8 cellular contexts compared by ENCODE assay signal in genomic region chr3:8301977-8302589, GRCh38.
DNase-seq lines count a peak whose midpoint lies in the region; ATAC-seq and TF ChIP-seq lines count a peak whose summit lies in the region.

No MANE protein-coding gene starts in this region.

- no peak overlapping the region for H3K27ac Mint-ChIP-seq in activated CD8-positive, alpha-beta T cell treated with anti-CD3 and anti-CD28 coated beads for 36 hours
- no peak overlapping the region for H3K27ac Mint-ChIP-seq in activated CD8-positive, alpha-beta T cell treated with anti-CD3 and anti-CD28 coated beads, Interleukin-2, amount 10 ng/mL, durations not matched to agents 7 days and 5 days
- H3K27ac Mint-ChIP-seq in endodermal cell = no peak overlapping the region
- peak overlapping the region in 5 of 9 donors; percentile 10 to 63 (median 37) for H3K27ac Mint-ChIP-seq in naive thymus-derived CD4-positive, alpha-beta T cell

- DNase-seq in activated CD8-positive, alpha-beta T cell treated with anti-CD3 and anti-CD28 coated beads for 36 hours = peak; percentile 3
- DNase-seq in activated CD8-positive, alpha-beta T cell treated with anti-CD3 and anti-CD28 coated beads, Interleukin-2, amount 10 ng/mL, durations not matched to agents 7 days and 5 days = no peak
- DNase-seq in OCI-M1 (lab: John Stamatoyannopoulos, UW) (peak; percentile 94), endodermal cell (no peak), activated T-cell treated with anti-CD3 and anti-CD28 coated beads for 4 hours (no peak)
- DNase-seq in naive thymus-derived CD4-positive, alpha-beta T cell = peak in 7 of 9 donors; percentile 16 to 56 (median 44)

- no peak overlapping the region for H3K27ac ChIP-seq in endodermal cell (ENCODE audit: low read depth, low read length)
- no peak overlapping the region for H3K27ac ChIP-seq in naive thymus-derived CD4-positive, alpha-beta T cell (ENCODE audit: low read depth, low read length)

- no peaks in the 10 kb centered on the region for H3K36me3 ChIP-seq in endodermal cell (ENCODE audit: control insufficient read depth, insufficient read depth, low read length)
- H3K36me3 ChIP-seq in naive thymus-derived CD4-positive, alpha-beta T cell (ENCODE audit: control insufficient read depth in 2 of 3, insufficient read depth in 3 of 3, low read length in 3 of 3) = no peaks in the 10 kb centered on the region

- peak; percentile 65 for TF ChIP-seq CTCF in activated CD8-positive, alpha-beta T cell treated with anti-CD3 and anti-CD28 coated beads for 36 hours (IDR thresholded peaks at IDR 0.05)
- peak; percentile 88 for TF ChIP-seq CTCF in endodermal cell (conservative IDR thresholded peaks at IDR 0.05)

- H3K27me3 ChIP-seq in endodermal cell (ENCODE audit: control insufficient read depth, insufficient read depth, low read length, poor library complexity, severe bottlenecking) = no peaks in the 10 kb centered on the region
- H3K27me3 ChIP-seq in naive thymus-derived CD4-positive, alpha-beta T cell (ENCODE audit: control insufficient read depth in 2 of 2, insufficient read depth in 2 of 2, low read length in 2 of 2) = no peaks in the 10 kb centered on the region

- H3K9ac ChIP-seq in endodermal cell (ENCODE audit: extremely low read depth, low read length, poor library complexity, severe bottlenecking) = no peak overlapping the region

- WGBS in endodermal cell (ENCODE audit: insufficient coverage in 1 of 2, insufficient read length in 1 of 2), 2 experiments = 41 to 47% methylated on average over 4 to 6 of the region's 6 CpGs

- POLR2A ChIA-PET in activated CD8-positive, alpha-beta T cell treated with anti-CD3 and anti-CD28 coated beads for 36 hours (lab: Charles Lee) = interaction anchor here (0.6 kb wide), 1 partner anchor 1291 kb away, joined by 3 read pairs; no protein-coding TSS in a partner anchor
- POLR2A ChIA-PET in activated CD8-positive, alpha-beta T cell treated with anti-CD3 and anti-CD28 coated beads, Interleukin-2, amount 10 ng/mL, durations not matched to agents 7 days and 5 days (lab: Charles Lee) = no interaction called here
- POLR2A ChIA-PET in naive thymus-derived CD4-positive, alpha-beta T cell (lab: Charles Lee) = no interaction called here

- peaks cover 4% of the 10 kb centered on the region for H3K4me1 ChIP-seq in endodermal cell (ENCODE audit: control insufficient read depth, insufficient read depth, low read length)
- no peaks in the 10 kb centered on the region for H3K4me1 ChIP-seq in naive thymus-derived CD4-positive, alpha-beta T cell (ENCODE audit: control insufficient read depth in 2 of 2, insufficient read depth in 2 of 2, low read length in 2 of 2)

- CTCF ChIA-PET in activated CD8-positive, alpha-beta T cell treated with anti-CD3 and anti-CD28 coated beads for 36 hours (lab: Charles Lee) = interaction anchor here (0.9 to 2.6 kb wide), 22 partner anchors 8 to 116 kb away, joined by 3 to 14 read pairs (median 5); no protein-coding TSS in a partner anchor
- CTCF ChIA-PET in activated CD8-positive, alpha-beta T cell treated with anti-CD3 and anti-CD28 coated beads, Interleukin-2, amount 10 ng/mL, durations not matched to agents 7 days and 5 days (lab: Charles Lee) = interaction anchor here (0.7 to 2.8 kb wide), 15 partner anchors 8 to 1470 kb away, joined by 3 to 21 read pairs (median 5); no protein-coding TSS in a partner anchor
- CTCF ChIA-PET in naive thymus-derived CD4-positive, alpha-beta T cell (lab: Charles Lee) = interaction anchor here (0.7 to 2.7 kb wide), 7 partner anchors 12 to 502 kb away, joined by 3 to 14 read pairs (median 3); no protein-coding TSS in a partner anchor

- H3K4me1 Mint-ChIP-seq in activated CD8-positive, alpha-beta T cell treated with anti-CD3 and anti-CD28 coated beads for 36 hours (ENCODE audit: low read depth) = peaks cover 4% of the 10 kb centered on the region
- no peaks in the 10 kb centered on the region for H3K4me1 Mint-ChIP-seq in activated CD8-positive, alpha-beta T cell treated with anti-CD3 and anti-CD28 coated beads, Interleukin-2, amount 10 ng/mL, durations not matched to agents 7 days and 5 days (ENCODE audit: low read depth)
- peaks cover 22% of the 10 kb centered on the region for H3K4me1 Mint-ChIP-seq in endodermal cell
- H3K4me1 Mint-ChIP-seq in naive thymus-derived CD4-positive, alpha-beta T cell = peaks cover 0 to 15% (median 9%) of the 10 kb centered on the region in 7 donors

- ATAC-seq in activated CD8-positive, alpha-beta T cell treated with anti-CD3 and anti-CD28 coated beads for 36 hours = no peak
- no peak for ATAC-seq in activated CD8-positive, alpha-beta T cell treated with anti-CD3 and anti-CD28 coated beads, Interleukin-2, amount 10 ng/mL, durations not matched to agents 7 days and 5 days
- ATAC-seq in HG02981 (IDR thresholded peaks at IDR 0.05; ENCODE audit: unreplicated experiment) (peak; percentile 60), HG03196 (IDR thresholded peaks at IDR 0.05; ENCODE audit: unreplicated experiment) (no peak)
- peak; percentile 50 for ATAC-seq in naive thymus-derived CD4-positive, alpha-beta T cell

- H3K4me3 Mint-ChIP-seq in activated CD8-positive, alpha-beta T cell treated with anti-CD3 and anti-CD28 coated beads for 36 hours = no peak overlapping the region
- no peak overlapping the region for H3K4me3 Mint-ChIP-seq in activated CD8-positive, alpha-beta T cell treated with anti-CD3 and anti-CD28 coated beads, Interleukin-2, amount 10 ng/mL, durations not matched to agents 7 days and 5 days
- H3K4me3 Mint-ChIP-seq in endodermal cell = no peak overlapping the region
- no peak overlapping the region for H3K4me3 Mint-ChIP-seq in naive thymus-derived CD4-positive, alpha-beta T cell

- H3K9me3 Mint-ChIP-seq in activated CD8-positive, alpha-beta T cell treated with anti-CD3 and anti-CD28 coated beads for 36 hours = no peaks in the 10 kb centered on the region
- H3K9me3 Mint-ChIP-seq in activated CD8-positive, alpha-beta T cell treated with anti-CD3 and anti-CD28 coated beads, Interleukin-2, amount 10 ng/mL, durations not matched to agents 7 days and 5 days (ENCODE audit: insufficient read depth) = no peaks in the 10 kb centered on the region
- no peaks in the 10 kb centered on the region for H3K9me3 Mint-ChIP-seq in endodermal cell
- no peaks in the 10 kb centered on the region for H3K9me3 Mint-ChIP-seq in naive thymus-derived CD4-positive, alpha-beta T cell

- no peaks in the 10 kb centered on the region for H3K36me3 Mint-ChIP-seq in activated CD8-positive, alpha-beta T cell treated with anti-CD3 and anti-CD28 coated beads for 36 hours (ENCODE audit: low read depth)
- no peaks in the 10 kb centered on the region for H3K36me3 Mint-ChIP-seq in activated CD8-positive, alpha-beta T cell treated with anti-CD3 and anti-CD28 coated beads, Interleukin-2, amount 10 ng/mL, durations not matched to agents 7 days and 5 days (ENCODE audit: low read depth)
- H3K36me3 Mint-ChIP-seq in endodermal cell (ENCODE audit: low read depth) = no peaks in the 10 kb centered on the region
- no peaks in the 10 kb centered on the region for H3K36me3 Mint-ChIP-seq in naive thymus-derived CD4-positive, alpha-beta T cell

- H3K4me3 ChIP-seq in endodermal cell (ENCODE audit: low read length) = no peak overlapping the region
- no peak overlapping the region for H3K4me3 ChIP-seq in naive thymus-derived CD4-positive, alpha-beta T cell (ENCODE audit: low read length)

- intact Hi-C loops in activated CD8-positive, alpha-beta T cell treated with anti-CD3 and anti-CD28 coated beads for 36 hours (cut with micrococcal nuclease) = loop anchor here (10.0 kb wide), 1 partner anchor 167 kb away; no protein-coding TSS in a partner anchor
- intact Hi-C loops in naive thymus-derived CD4-positive, alpha-beta T cell (cut with micrococcal nuclease) = loop anchor here in 1 of 2 donors (1.0 to 2.0 kb wide), 5 partner anchors 55 to 502 kb away; no protein-coding TSS in a partner anchor

- no peaks in the 10 kb centered on the region for H3K27me3 Mint-ChIP-seq in activated CD8-positive, alpha-beta T cell treated with anti-CD3 and anti-CD28 coated beads for 36 hours
- H3K27me3 Mint-ChIP-seq in activated CD8-positive, alpha-beta T cell treated with anti-CD3 and anti-CD28 coated beads, Interleukin-2, amount 10 ng/mL, durations not matched to agents 7 days and 5 days (ENCODE audit: low read depth) = no peaks in the 10 kb centered on the region
- peaks cover 2% of the 10 kb centered on the region for H3K27me3 Mint-ChIP-seq in endodermal cell (ENCODE audit: insufficient read depth)
- H3K27me3 Mint-ChIP-seq in naive thymus-derived CD4-positive, alpha-beta T cell = peaks cover 0 to 4% (median 0%) of the 10 kb centered on the region in 5 donors

- no peaks in the 10 kb centered on the region for H3K9me3 ChIP-seq in endodermal cell (ENCODE audit: control insufficient read depth, low read length)
- no peaks in the 10 kb centered on the region for H3K9me3 ChIP-seq in naive thymus-derived CD4-positive, alpha-beta T cell (ENCODE audit: control insufficient read depth in 2 of 3, low read length in 3 of 3)

Comparison
In these comparisons a context has a peak if more than half of its experiments do, and no peak if none do; other contexts are left out.
1. DNase-seq: peak in activated CD8-positive, alpha-beta T cell treated with anti-CD3 and anti-CD28 coated beads for 36 hours (single experiment), OCI-M1 (single experiment) and naive thymus-derived CD4-positive, alpha-beta T cell (7 of 9); none in activated CD8-positive, alpha-beta T cell treated with anti-CD3 and anti-CD28 coated beads, Interleukin-2, amount 10 ng/mL, durations not matched to agents 7 days and 5 days (single experiment), endodermal cell (single experiment) and activated T-cell treated with anti-CD3 and anti-CD28 coated beads for 4 hours (single experiment).
2. ATAC-seq: peak in HG02981 (single experiment) and naive thymus-derived CD4-positive, alpha-beta T cell (single experiment); none in activated CD8-positive, alpha-beta T cell treated with anti-CD3 and anti-CD28 coated beads for 36 hours (single experiment), activated CD8-positive, alpha-beta T cell treated with anti-CD3 and anti-CD28 coated beads, Interleukin-2, amount 10 ng/mL, durations not matched to agents 7 days and 5 days (single experiment) and HG03196 (single experiment).
3. H3K27ac Mint-ChIP-seq: peak in naive thymus-derived CD4-positive, alpha-beta T cell (5 of 9); none in activated CD8-positive, alpha-beta T cell treated with anti-CD3 and anti-CD28 coated beads for 36 hours (single experiment), activated CD8-positive, alpha-beta T cell treated with anti-CD3 and anti-CD28 coated beads, Interleukin-2, amount 10 ng/mL, durations not matched to agents 7 days and 5 days (single experiment) and endodermal cell (single experiment).